In genomic region chr10:100508691-100509150, GRCh38 we compare ENCODE assay signal across 8 cellular contexts. TPM values are rescaled to one million over a fixed set of nuclear protein-coding genes. Genes with fewer than 3 reads are reported as not detected.
DNase-seq lines count a peak whose midpoint lies in the region; ATAC-seq and TF ChIP-seq lines count a peak whose summit lies in the region.

No MANE protein-coding gene starts in this region.

- TF ChIP-seq CTCF in AG10803 (conservative IDR thresholded peaks at IDR 0.05; ENCODE audit: low read length) = peak; percentile 73
- TF ChIP-seq CTCF in GM12865 (IDR thresholded peaks at IDR 0.05; ENCODE audit: insufficient read depth, low read depth, low read length, missing control alignments) = peak; percentile 49

- DNase-seq in AG10803 (ENCODE audit: low read depth) (peak; percentile 50), GM12865 (ENCODE audit: low read depth) (peak; percentile 55), NCI-H128 (lab: John Stamatoyannopoulos, UW; ENCODE audit: unreplicated experiment) (peak; percentile 7), fibroblast of gingiva (ENCODE audit: low read depth) (peak; percentile 30), renal cortical epithelial cell (ENCODE audit: low read depth) (peak; percentile 49), amygdala (lab: John Stamatoyannopoulos, UW) (no peak)
- DNase-seq in activated CD4-positive, alpha-beta T cell treated with anti-CD3 and anti-CD28 coated beads, Interleukin-2, amount 50 U/mL, for 1 hour = peak; percentile 28

- H3K4me3 ChIP-seq in AG10803 (ENCODE audit: low read length) (no peak overlapping the region), GM12865 (ENCODE audit: low read depth, low read length) (no peak overlapping the region)

- ATAC-seq in HG03571 (IDR thresholded peaks at IDR 0.05; ENCODE audit: unreplicated experiment) = no peak

RNA-seq across cellular contexts. Expression of gene SEC31B, which starts 10.9 kb away (rescaled TPM):
- total RNA-seq in renal cortical epithelial cell = 0.17 and 3.5 TPM in 2 replicates

RNA-seq across cellular contexts. Expression of gene NDUFB8, which starts 20.9 kb away (rescaled TPM):
- total RNA-seq in renal cortical epithelial cell = 99.1 and 131 TPM in 2 replicates

RNA-seq across cellular contexts. Expression of gene HIF1AN, which starts 27.0 kb away (rescaled TPM):
- 6.4 and 20.6 TPM in 2 replicates for total RNA-seq in renal cortical epithelial cell

RNA-seq across cellular contexts. Expression of gene WNT8B, which starts 45.9 kb away (rescaled TPM):
- not detected in 2 replicates for total RNA-seq in renal cortical epithelial cell

Comparison
In these comparisons a context has a peak if more than half of its experiments do, and no peak if none do; other contexts are left out.
1. DNase-seq: peak in AG10803 (single experiment), GM12865 (single experiment), NCI-H128 (single experiment), activated CD4-positive, alpha-beta T cell treated with anti-CD3 and anti-CD28 coated beads, Interleukin-2, amount 50 U/mL, for 1 hour (single experiment), fibroblast of gingiva (single experiment) and renal cortical epithelial cell (single experiment); none in amygdala (0 of 56).